In genomic region chr6:130933712-130934200, GRCh38 we compare ENCODE assay signal across 15 cellular contexts.
A peak's percentile ranks its signal among the peaks of the same experiment; 100 is the strongest.
DNase-seq lines count a peak whose midpoint lies in the region; ATAC-seq lines count a peak whose summit lies in the region.
"Had no signal": no experiment of that assay in that cellular context is flagged by ENCODE, and none has a peak within 500 bp of the region (broad histone marks: within the 10 kb centered on the region; RNA-seq: fewer than 3 reads in every experiment).

No MANE protein-coding gene starts in this region.

- H3K4me3 ChIP-seq in HAP-1, result no peak overlapping the region
- H3K4me3 ChIP-seq: adrenal gland, gastrocnemius medialis had no signal

- H3K9me3 ChIP-seq in HAP-1, result no peaks in the 10 kb centered on the region
- H3K9me3 ChIP-seq: adrenal gland, gastrocnemius medialis had no signal

- DNase-seq in HAP-1 (ENCODE audit: low spot score in 2 of 2) (peak; percentile 49 to 56), caudate nucleus (lab: John Stamatoyannopoulos, UW) (peak in 16 of 61 donors; percentile 7 to 46 (median 26)), kidney glomerular epithelial cell (lab: John Stamatoyannopoulos, UW) (peak; percentile 45), hepatic stellate cell (ENCODE audit: low spot score) (no peak), NCI-H2227 treated with DMSO at 0.1 percent for 48 hours (lab: John Stamatoyannopoulos, UW) (no peak)
- DNase-seq: activated CD8-positive, alpha-beta T cell treated with anti-CD3 and anti-CD28 coated beads, Interleukin-2, amount 10 ng/mL, durations not matched to agents 7 days and 5 days; adrenal gland; DMS53; natural killer cell; NCI-H2081; stimulated activated CD4-positive, alpha-beta T cell treated with anti-CD3 and anti-CD28 coated beads, Interleukin-4, amount 100 ng/mL, for 24 hours had no signal

- no peak for ATAC-seq in HG03521 (IDR thresholded peaks at IDR 0.05; ENCODE audit: unreplicated experiment)
- ATAC-seq in HG03439 (IDR thresholded peaks at IDR 0.05; ENCODE audit: unreplicated experiment), result no peak
- ATAC-seq: activated CD8-positive, alpha-beta T cell treated with anti-CD3 and anti-CD28 coated beads, Interleukin-2, amount 10 ng/mL, durations not matched to agents 7 days and 5 days; natural killer cell had no signal

- H3K27ac ChIP-seq in caudate nucleus (ENCODE audit: low read depth, low read length) (peak overlapping the region; percentile 78), temporal lobe (ENCODE audit: low read depth, low read length) (peak overlapping the region; percentile 50)
- H3K27ac ChIP-seq: adrenal gland had no signal

- H3K4me1 ChIP-seq in HAP-1, result peaks cover 38% of the 10 kb centered on the region

- no peaks in the 10 kb centered on the region for H3K36me3 ChIP-seq in HAP-1 (replicated peaks)
- H3K36me3 ChIP-seq: adrenal gland, gastrocnemius medialis had no signal

- in situ Hi-C loops in HAP-1 (cut with MboI; ENCODE audit: low sequenced_read_pairs), result no loop called here

- H3K27me3 ChIP-seq in HAP-1 (ENCODE audit: low read depth), result no peaks in the 10 kb centered on the region
- H3K27me3 ChIP-seq: adrenal gland, gastrocnemius medialis had no signal

Comparison
In these comparisons a context has a peak if more than half of its experiments do, and no peak if none do; other contexts are left out.
1. DNase-seq: peak in HAP-1 (2 of 2) and kidney glomerular epithelial cell (single experiment); none in hepatic stellate cell (single experiment) and NCI-H2227 treated with DMSO at 0.1 percent for 48 hours (single experiment).